7 cellular contexts compared by ENCODE assay signal in the genomic region with DNA sequence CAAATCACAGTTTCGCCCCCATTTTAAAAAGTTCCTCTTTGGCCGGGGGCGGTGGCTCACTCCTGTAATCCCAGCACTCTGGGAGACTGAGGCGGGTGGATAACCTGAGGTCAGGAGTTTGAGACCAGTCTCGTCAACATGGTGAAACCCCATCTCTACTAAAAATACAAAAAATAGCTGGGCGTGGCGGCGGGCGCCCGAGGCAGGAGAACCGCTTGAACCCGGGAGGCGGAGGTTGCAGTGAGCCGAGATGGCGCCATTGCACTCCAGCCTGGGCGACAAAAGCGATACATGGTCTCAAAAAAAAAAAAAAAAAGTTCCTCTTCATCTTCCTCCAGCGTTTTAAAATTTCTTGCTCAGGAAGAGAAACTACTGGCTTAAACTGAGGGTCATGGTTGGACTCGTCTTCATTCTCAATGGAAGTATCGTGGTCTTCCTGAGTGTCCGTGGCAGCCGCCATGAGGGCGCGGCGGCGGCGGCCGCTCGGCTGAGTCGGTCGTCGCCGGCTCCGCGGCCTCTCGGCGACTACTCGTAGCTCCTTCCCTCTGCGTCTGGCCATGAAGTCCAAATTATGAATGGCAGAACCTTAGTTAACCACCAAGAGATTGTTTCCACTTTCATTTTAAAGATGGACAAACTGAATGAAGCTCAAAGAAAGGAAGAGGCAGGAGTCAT.
"Had no signal": no experiment of that assay in that cellular context is flagged by ENCODE, and none has a peak within 500 bp of the region (broad histone marks: within the 10 kb centered on the region; RNA-seq: fewer than 3 reads in every experiment).

No MANE protein-coding gene starts in this region.

- H3K4me3 Mint-ChIP-seq: IgD-negative memory B cell had no signal

- ATAC-seq: HepG2 had no signal

- H3K27ac ChIP-seq: GM23248, HL-60 had no signal

- H3K27me3 Mint-ChIP-seq: IgD-negative memory B cell had no signal

- H2AFZ ChIP-seq: GM23248 had no signal

- H3K27ac Mint-ChIP-seq: IgD-negative memory B cell had no signal

- DNase-seq: GM23248, H7, HCEC 1CT, KBM-7 had no signal

- FAIRE-seq: HepG2 had no signal

- H3K36me3 Mint-ChIP-seq: IgD-negative memory B cell had no signal

- H3K4me1 Mint-ChIP-seq: IgD-negative memory B cell had no signal

- H3K9ac ChIP-seq: GM23248 had no signal

- H3K4me3 ChIP-seq: GM23248 had no signal

- H3K9me3 Mint-ChIP-seq: IgD-negative memory B cell had no signal
